Comparison of ENCODE assay signal across 23 cellular contexts in genomic region chr4:40687676-40688389, GRCh38. TPM values are rescaled to one million over a fixed set of nuclear protein-coding genes. Genes with fewer than 3 reads are reported as not detected.
DNase-seq lines count a peak whose midpoint lies in the region; ATAC-seq, FAIRE-seq and TF ChIP-seq lines count a peak whose summit lies in the region.
"Had no signal": no experiment of that assay in that cellular context is flagged by ENCODE, and none has a peak within 500 bp of the region (broad histone marks: within the 10 kb centered on the region; RNA-seq: fewer than 3 reads in every experiment).

No MANE protein-coding gene starts in this region.

- TF ChIP-seq CTCF in choroid plexus epithelial cell (conservative IDR thresholded peaks at IDR 0.05; ENCODE audit: low read depth, low read length): no peak

- H3K27ac Mint-ChIP-seq in activated naive CD4-positive, alpha-beta T cell treated with anti-CD3 and anti-CD28 coated beads, Interleukin-2, amount 50 U/mL, for 24 hours: peak overlapping the region; percentile 55
- peak overlapping the region; percentile 97 for H3K27ac Mint-ChIP-seq in activated T-helper 1 cell treated with anti-CD3 and anti-CD28 coated beads, Interleukin-12 subunit alpha, Interleukin-12 subunit beta, Interleukin-2, Interleukin-4 antibody, amounts not matched to agents 30 ng/mL and 10 ng/mL and 1 ng/mL, durations not matched to agents 14 hours and 24 hours and 36 hours
- H3K27ac Mint-ChIP-seq: nephron; stimulated activated naive B cell treated with anti-CD40 and anti-IgM and Interleukin-4, amounts not matched to agents 10 μg/mL and 1 μg/mL and 100 μg/mL, for 72 hours; WTC11 had no signal

- no peak overlapping the region for H3K4me3 Mint-ChIP-seq in activated naive CD4-positive, alpha-beta T cell treated with anti-CD3 and anti-CD28 coated beads, Interleukin-2, amount 50 U/mL, for 24 hours
- peak overlapping the region; percentile 56 for H3K4me3 Mint-ChIP-seq in activated T-helper 1 cell treated with anti-CD3 and anti-CD28 coated beads, Interleukin-12 subunit alpha, Interleukin-12 subunit beta, Interleukin-2, Interleukin-4 antibody, amounts not matched to agents 30 ng/mL and 10 ng/mL and 1 ng/mL, durations not matched to agents 14 hours and 24 hours and 36 hours
- H3K4me3 Mint-ChIP-seq: nephron; stimulated activated naive B cell treated with anti-CD40 and anti-IgM and Interleukin-4, amounts not matched to agents 10 μg/mL and 1 μg/mL and 100 μg/mL, for 72 hours; WTC11 had no signal

- peaks cover 5% of the 10 kb centered on the region for H3K9me3 Mint-ChIP-seq in activated naive CD4-positive, alpha-beta T cell treated with anti-CD3 and anti-CD28 coated beads, Interleukin-2, amount 50 U/mL, for 24 hours
- no peaks in the 10 kb centered on the region for H3K9me3 Mint-ChIP-seq in activated T-helper 1 cell treated with anti-CD3 and anti-CD28 coated beads, Interleukin-12 subunit alpha, Interleukin-12 subunit beta, Interleukin-2, Interleukin-4 antibody, amounts not matched to agents 30 ng/mL and 10 ng/mL and 1 ng/mL, durations not matched to agents 14 hours and 24 hours and 36 hours

- H3K4me3 ChIP-seq in choroid plexus epithelial cell (ENCODE audit: low read depth, low read length): no peak overlapping the region
- H3K4me3 ChIP-seq: cardiac muscle cell, esophagus squamous epithelium, mucosa of descending colon, pancreas, thoracic aorta had no signal

- no peak for DNase-seq in activated naive CD4-positive, alpha-beta T cell treated with Interleukin-2 at 50 U/mL for 16 hours
- no peak for DNase-seq in activated T-helper 1 cell treated with anti-CD3 and anti-CD28 coated beads, Interleukin-12 subunit alpha, Interleukin-12 subunit beta, Interleukin-2, Interleukin-4 antibody, amounts not matched to agents 30 ng/mL and 10 ng/mL and 1 ng/mL, durations not matched to agents 14 hours and 24 hours and 36 hours (ENCODE audit: low spot score)
- DNase-seq in choroid plexus epithelial cell (ENCODE audit: low read depth) (peak; percentile 31), urothelium cell line (ENCODE audit: low spot score) (no peak), ureter (ENCODE audit: low spot score) (no peak)
- DNase-seq: esophagus squamous epithelium; islet precursor cell; mucosa of descending colon; NCI-H2081; NCI-H446 treated with DMSO at 0.1 percent for 48 hours; OCI-M1; pancreas; right cardiac atrium; stimulated activated CD4-positive, alpha-beta T cell treated with anti-CD3 and anti-CD28 coated beads, Interleukin-4, amount 100 ng/mL, for 1 hour; stimulated activated naive B cell treated with anti-CD40 and anti-IgM and Interleukin-4, amounts not matched to agents 10 μg/mL and 1 μg/mL and 100 μg/mL, for 72 hours; T1000 had no signal

- peak; percentile 13 for FAIRE-seq in urothelium cell line (lab: Jason Lieb, UNC)
- FAIRE-seq: pancreas had no signal

- H3K36me3 Mint-ChIP-seq in activated naive CD4-positive, alpha-beta T cell treated with anti-CD3 and anti-CD28 coated beads, Interleukin-2, amount 50 U/mL, for 24 hours: no peaks in the 10 kb centered on the region
- peaks cover 3% of the 10 kb centered on the region for H3K36me3 Mint-ChIP-seq in activated T-helper 1 cell treated with anti-CD3 and anti-CD28 coated beads, Interleukin-12 subunit alpha, Interleukin-12 subunit beta, Interleukin-2, Interleukin-4 antibody, amounts not matched to agents 30 ng/mL and 10 ng/mL and 1 ng/mL, durations not matched to agents 14 hours and 24 hours and 36 hours (ENCODE audit: low read depth)
- H3K36me3 Mint-ChIP-seq: stimulated activated naive B cell treated with anti-CD40 and anti-IgM and Interleukin-4, amounts not matched to agents 10 μg/mL and 1 μg/mL and 100 μg/mL, for 72 hours had no signal

- intact Hi-C loops in activated T-helper 1 cell treated with anti-CD3 and anti-CD28 coated beads, Interleukin-12 subunit alpha, Interleukin-12 subunit beta, Interleukin-2, Interleukin-4 antibody, amounts not matched to agents 30 ng/mL and 10 ng/mL and 1 ng/mL, durations not matched to agents 14 hours and 24 hours and 36 hours (cut with micrococcal nuclease): loop anchor here (1.0 kb wide), 6 partner anchors 11 to 75 kb away; no protein-coding TSS in a partner anchor

- no peaks in the 10 kb centered on the region for H3K27me3 Mint-ChIP-seq in activated naive CD4-positive, alpha-beta T cell treated with anti-CD3 and anti-CD28 coated beads, Interleukin-2, amount 50 U/mL, for 24 hours
- peaks cover 2% of the 10 kb centered on the region for H3K27me3 Mint-ChIP-seq in activated T-helper 1 cell treated with anti-CD3 and anti-CD28 coated beads, Interleukin-12 subunit alpha, Interleukin-12 subunit beta, Interleukin-2, Interleukin-4 antibody, amounts not matched to agents 30 ng/mL and 10 ng/mL and 1 ng/mL, durations not matched to agents 14 hours and 24 hours and 36 hours (ENCODE audit: insufficient read depth)

- peaks cover 4% of the 10 kb centered on the region for H3K4me1 Mint-ChIP-seq in activated naive CD4-positive, alpha-beta T cell treated with anti-CD3 and anti-CD28 coated beads, Interleukin-2, amount 50 U/mL, for 24 hours
- H3K4me1 Mint-ChIP-seq in activated T-helper 1 cell treated with anti-CD3 and anti-CD28 coated beads, Interleukin-12 subunit alpha, Interleukin-12 subunit beta, Interleukin-2, Interleukin-4 antibody, amounts not matched to agents 30 ng/mL and 10 ng/mL and 1 ng/mL, durations not matched to agents 14 hours and 24 hours and 36 hours (ENCODE audit: low read depth): peaks cover 27% of the 10 kb centered on the region
- H3K4me1 Mint-ChIP-seq: nephron had no signal

- no peak for ATAC-seq in GM19324 (IDR thresholded peaks at IDR 0.05; ENCODE audit: low FRiP score, unreplicated experiment)
- ATAC-seq: mucosa of descending colon; pancreas; right cardiac atrium; Right ventricle myocardium inferior; stimulated activated naive B cell treated with anti-CD40 and anti-IgM and Interleukin-4, amounts not matched to agents 10 μg/mL and 1 μg/mL and 100 μg/mL, for 72 hours; WTC11 had no signal

RNA-seq across cellular contexts. Expression of gene RBM47, which starts 58.2 kb away (rescaled TPM):
- 20.3 and 21.4 TPM in 2 replicates for total RNA-seq in activated T-helper 1 cell treated with anti-CD3 and anti-CD28 coated beads, Interleukin-12 subunit alpha, Interleukin-12 subunit beta, Interleukin-2, Interleukin-4 antibody, amounts not matched to agents 30 ng/mL and 10 ng/mL and 1 ng/mL, durations not matched to agents 14 hours and 24 hours and 36 hours
- total RNA-seq in ureter: 110 TPM
